In genomic region chr3:112464264-112464663, GRCh38 we compare ENCODE assay signal across 12 cellular contexts. TPM values are rescaled to one million over a fixed set of nuclear protein-coding genes. Genes with fewer than 3 reads are reported as not detected.
DNase-seq lines count a peak whose midpoint lies in the region; ATAC-seq and TF ChIP-seq lines count a peak whose summit lies in the region.
"Had no signal": no experiment of that assay in that cellular context is flagged by ENCODE, and none has a peak within 500 bp of the region (broad histone marks: within the 10 kb centered on the region; RNA-seq: fewer than 3 reads in every experiment).

No MANE protein-coding gene starts in this region.

- CTCF ChIA-PET in PC-3 (lab: Charles Lee): no interaction called here

- H3K27ac Mint-ChIP-seq in IgD-negative memory B cell: peak overlapping the region; percentile 62 to 88 (median 75)
- peak overlapping the region; percentile 59 for H3K27ac Mint-ChIP-seq in activated naive CD8-positive, alpha-beta T cell
- H3K27ac Mint-ChIP-seq: nephron had no signal

- no TSS peak for BruUV-seq in PC-3 (replicated peaks; lab: Mats Ljungman, UMichigan)

- H3K27ac ChIP-seq in PC-3 (ENCODE audit: low read length): no peak overlapping the region

- no peak for TF ChIP-seq CTCF in PC-3 (conservative IDR thresholded peaks at IDR 0.05; ENCODE audit: low read depth, low read length)

- no peak overlapping the region for H3K4me3 ChIP-seq in PC-3 (ENCODE audit: low read length)

- H3K9ac ChIP-seq in PC-3 (ENCODE audit: low read length): no peak overlapping the region

- H3K9me2 ChIP-seq in PC-3 (replicated peaks; ENCODE audit: low read length): no peaks in the 10 kb centered on the region

- H3K9me3 Mint-ChIP-seq in IgD-negative memory B cell: peaks cover 0 to 5% (median 1%) of the 10 kb centered on the region in 3 donors
- no peaks in the 10 kb centered on the region for H3K9me3 Mint-ChIP-seq in activated naive CD8-positive, alpha-beta T cell (ENCODE audit: low read depth)
- H3K9me3 Mint-ChIP-seq: nephron had no signal

- peaks cover 7% of the 10 kb centered on the region; the same call in 1 of the 2 replicates for H3K4me1 ChIP-seq in PC-3 (ENCODE audit: insufficient read depth, low read length)

- H3K36me3 ChIP-seq in PC-3 (ENCODE audit: low read depth, low read length): no peaks in the 10 kb centered on the region

- ATAC-seq in HG03571 (IDR thresholded peaks at IDR 0.05; ENCODE audit: unreplicated experiment) (no peak), PC-3 (no peak)

- peaks cover 15% of the 10 kb centered on the region for H3K36me3 Mint-ChIP-seq in IgD-negative memory B cell
- peaks cover 31% of the 10 kb centered on the region for H3K36me3 Mint-ChIP-seq in activated naive CD8-positive, alpha-beta T cell

- peaks cover 58 to 73% (median 61%) of the 10 kb centered on the region in 3 donors for H3K4me1 Mint-ChIP-seq in IgD-negative memory B cell
- peaks cover 88% of the 10 kb centered on the region for H3K4me1 Mint-ChIP-seq in activated naive CD8-positive, alpha-beta T cell (ENCODE audit: low read depth)

- H3K9me3 ChIP-seq in PC-3 (ENCODE audit: low read length): no peaks in the 10 kb centered on the region

- peak in 4 of 6 experiments; percentile 7 to 45 (median 34) for DNase-seq in stimulated activated naive CD4-positive, alpha-beta T cell (lab: John Stamatoyannopoulos, UW)
- no peak for DNase-seq in stimulated activated naive CD4-positive, alpha-beta T cell treated with Interleukin-2 at 50 U/mL for 16 hours (lab: John Stamatoyannopoulos, UW)
- DNase-seq in NCI-H82 treated with DMSO at 0.1 percent for 48 hours (lab: John Stamatoyannopoulos, UW; ENCODE audit: unreplicated experiment) (no peak), HCEC 1CT (no peak), PC-3 (no peak)
- DNase-seq: H7, NCI-H1930 had no signal

- POLR2A ChIA-PET in PC-3 (lab: Charles Lee; ENCODE audit: unreplicated experiment): interaction anchor here (0.6 kb wide), 1 partner anchor 177 kb away, joined by 4 read pairs; no protein-coding TSS in a partner anchor

- no peaks in the 10 kb centered on the region for H4K20me1 ChIP-seq in PC-3 (ENCODE audit: low read length)

- no peaks in the 10 kb centered on the region for H3K27me3 Mint-ChIP-seq in IgD-negative memory B cell
- no peaks in the 10 kb centered on the region for H3K27me3 Mint-ChIP-seq in activated naive CD8-positive, alpha-beta T cell

- peak overlapping the region; percentile 47 to 94 (median 64) for H3K4me3 Mint-ChIP-seq in IgD-negative memory B cell
- peak overlapping the region; percentile 48 for H3K4me3 Mint-ChIP-seq in activated naive CD8-positive, alpha-beta T cell
- H3K4me3 Mint-ChIP-seq: nephron had no signal

- H3K27me3 ChIP-seq in PC-3 (ENCODE audit: low read length): peaks cover 26% of the 10 kb centered on the region

- H2AFZ ChIP-seq in PC-3 (ENCODE audit: low read length): no peak overlapping the region

- intact Hi-C loops in PC-3 (cut with micrococcal nuclease): no loop called here

- no peak overlapping the region for H3K4me2 ChIP-seq in PC-3 (ENCODE audit: low read length)

- no peaks in the 10 kb centered on the region for H3F3A ChIP-seq in PC-3 (ENCODE audit: low read length, unreplicated experiment)

- no peaks in the 10 kb centered on the region for H3K79me2 ChIP-seq in PC-3 (ENCODE audit: low read length)

RNA-seq across cellular contexts. Expression of gene BTLA, which starts 35.0 kb away (rescaled TPM):
- polyA plus RNA-seq in IgD-negative memory B cell: 85.4 TPM
- total RNA-seq in PC-3 (2014; rRNA removed): not detected in 2 replicates
- total RNA-seq: H7 had no signal
- polyA plus RNA-seq: BJ had no signal

Comparison
In these comparisons a context has a peak if more than half of its experiments do, and no peak if none do; other contexts are left out.
1. DNase-seq: peak in stimulated activated naive CD4-positive, alpha-beta T cell (4 of 6); none in stimulated activated naive CD4-positive, alpha-beta T cell treated with Interleukin-2 at 50 U/mL for 16 hours (single experiment), NCI-H82 treated with DMSO at 0.1 percent for 48 hours (single experiment), HCEC 1CT (single experiment) and PC-3 (single experiment).